Comparison of ENCODE assay signal across 10 cellular contexts in genomic region chr18:63823516-63824219, GRCh38. TPM values are rescaled to one million over a fixed set of nuclear protein-coding genes. Genes with fewer than 3 reads are reported as not detected.
DNase-seq lines count a peak whose midpoint lies in the region; ATAC-seq, FAIRE-seq and TF ChIP-seq lines count a peak whose summit lies in the region.
"Had no signal": no experiment of that assay in that cellular context is flagged by ENCODE, and none has a peak within 500 bp of the region (broad histone marks: within the 10 kb centered on the region; RNA-seq: fewer than 3 reads in every experiment).

No MANE protein-coding gene starts in this region.

- H3K27me3 ChIP-seq in keratinocyte (ENCODE audit: control insufficient read depth, extremely low read depth, insufficient read depth, low read length) = no peaks in the 10 kb centered on the region
- no peaks in the 10 kb centered on the region for H3K27me3 ChIP-seq in upper lobe of right lung
- H3K27me3 ChIP-seq in Caco-2 (replicated peaks; ENCODE audit: control insufficient read depth, insufficient read depth, low read length) = no peaks in the 10 kb centered on the region

- FAIRE-seq in keratinocyte (lab: Jason Lieb, UNC) = peak; percentile 53
- FAIRE-seq: GM18507 had no signal

- no peak overlapping the region for H3K4me2 ChIP-seq in keratinocyte (ENCODE audit: control insufficient read depth, extremely low read depth, insufficient read depth, low read depth, low read length)

- no peak overlapping the region for H3K27ac ChIP-seq in keratinocyte (ENCODE audit: control insufficient read depth, insufficient read depth, low read length)
- H3K27ac ChIP-seq in upper lobe of right lung = no peak overlapping the region

- peaks cover 25% of the 10 kb centered on the region for H3K27me3 Mint-ChIP-seq in stimulated activated naive CD8-positive, alpha-beta T cell treated with anti-CD3 and anti-CD28 coated beads, Interleukin-15, amount 100 ng/mL, for 72 hours
- peaks cover 6% of the 10 kb centered on the region for H3K27me3 Mint-ChIP-seq in activated CD8-positive, alpha-beta T cell treated with anti-CD3 and anti-CD28 coated beads for 36 hours
- no peaks in the 10 kb centered on the region for H3K27me3 Mint-ChIP-seq in Caco-2 (ENCODE audit: insufficient read depth, unreplicated experiment)

- BruUV-seq in Caco-2 (replicated peaks; lab: Mats Ljungman, UMichigan) = no TSS peak

- no peaks in the 10 kb centered on the region for H3K79me2 ChIP-seq in keratinocyte (ENCODE audit: control insufficient read depth, insufficient read depth, low read length)

- POLR2A ChIA-PET in activated CD8-positive, alpha-beta T cell treated with anti-CD3 and anti-CD28 coated beads for 36 hours (lab: Charles Lee) = no interaction called here
- POLR2A ChIA-PET in Caco-2 (lab: Charles Lee) = no interaction called here

- no peak overlapping the region for H2AFZ ChIP-seq in keratinocyte (ENCODE audit: control insufficient read depth, low read length)

- no peaks in the 10 kb centered on the region for H3K36me3 Mint-ChIP-seq in activated CD8-positive, alpha-beta T cell treated with anti-CD3 and anti-CD28 coated beads for 36 hours (ENCODE audit: low read depth)
- H3K36me3 Mint-ChIP-seq in Caco-2 (ENCODE audit: insufficient read depth, unreplicated experiment) = no peaks in the 10 kb centered on the region
- H3K36me3 Mint-ChIP-seq: activated naive CD4-positive, alpha-beta T cell treated with anti-CD3 and anti-CD28 coated beads, Interleukin-2, amount 50 U/mL, for 24 hours had no signal

- no peaks in the 10 kb centered on the region for H3K36me3 ChIP-seq in keratinocyte (ENCODE audit: control insufficient read depth in 2 of 2, extremely low read depth in 1 of 2, insufficient read depth in 2 of 2, low read length in 2 of 2)
- no peaks in the 10 kb centered on the region for H3K36me3 ChIP-seq in upper lobe of right lung
- no peaks in the 10 kb centered on the region for H3K36me3 ChIP-seq in Caco-2 (ENCODE audit: control insufficient read depth, insufficient read depth, low read length)

- H3K4me1 Mint-ChIP-seq in stimulated activated naive CD8-positive, alpha-beta T cell treated with anti-CD3 and anti-CD28 coated beads, Interleukin-15, amount 100 ng/mL, for 72 hours = no peaks in the 10 kb centered on the region
- no peaks in the 10 kb centered on the region for H3K4me1 Mint-ChIP-seq in activated CD8-positive, alpha-beta T cell treated with anti-CD3 and anti-CD28 coated beads for 36 hours (ENCODE audit: low read depth)
- H3K4me1 Mint-ChIP-seq in Caco-2 (ENCODE audit: low read depth, unreplicated experiment) = no peaks in the 10 kb centered on the region
- H3K4me1 Mint-ChIP-seq: activated naive CD4-positive, alpha-beta T cell treated with anti-CD3 and anti-CD28 coated beads, Interleukin-2, amount 50 U/mL, for 24 hours had no signal

- H3K4me3 Mint-ChIP-seq in stimulated activated naive CD8-positive, alpha-beta T cell treated with anti-CD3 and anti-CD28 coated beads, Interleukin-15, amount 100 ng/mL, for 72 hours = no peak overlapping the region
- H3K4me3 Mint-ChIP-seq in activated CD8-positive, alpha-beta T cell treated with anti-CD3 and anti-CD28 coated beads for 36 hours = no peak overlapping the region
- no peak overlapping the region for H3K4me3 Mint-ChIP-seq in Caco-2 (ENCODE audit: unreplicated experiment)
- H3K4me3 Mint-ChIP-seq: activated naive CD4-positive, alpha-beta T cell treated with anti-CD3 and anti-CD28 coated beads, Interleukin-2, amount 50 U/mL, for 24 hours had no signal

- no peaks in the 10 kb centered on the region for H3K4me1 ChIP-seq in keratinocyte (ENCODE audit: control insufficient read depth, extremely low read depth, insufficient read depth, low read length)
- no peaks in the 10 kb centered on the region for H3K4me1 ChIP-seq in upper lobe of right lung
- H3K4me1 ChIP-seq in Caco-2 = no peaks in the 10 kb centered on the region

- H4K20me1 ChIP-seq in keratinocyte (ENCODE audit: control insufficient read depth, extremely low read depth, insufficient read depth, low read length) = no peaks in the 10 kb centered on the region

- H3K9me1 ChIP-seq in keratinocyte (ENCODE audit: control insufficient read depth, extremely low read depth, insufficient read depth, low read length) = no peaks in the 10 kb centered on the region

- peak; percentile 59 for TF ChIP-seq CTCF in activated CD8-positive, alpha-beta T cell treated with anti-CD3 and anti-CD28 coated beads for 36 hours (IDR thresholded peaks at IDR 0.05)
- TF ChIP-seq CTCF in keratinocyte (optimal IDR thresholded peaks at IDR 0.05 in 1 of 3, IDR thresholded peaks at IDR 0.05 in 1 of 3, conservative IDR thresholded peaks at IDR 0.05 in 1 of 3; ENCODE audit: extremely low read depth in 1 of 3, insufficient read depth in 2 of 3, low read length in 3 of 3) (peak; percentile 43 to 68 (median 50)), upper lobe of right lung (IDR thresholded peaks at IDR 0.05) (peak; percentile 49), Caco-2 (IDR thresholded peaks at IDR 0.05; ENCODE audit: insufficient read depth in 1 of 2, low read depth in 1 of 2, low read length in 1 of 2, severe bottlenecking in 1 of 2, unreplicated experiment in 1 of 2) (no peak)

- no peak overlapping the region for H3K9ac ChIP-seq in keratinocyte (ENCODE audit: control insufficient read depth, extremely low read depth, insufficient read depth, low read length)

- CTCF ChIA-PET in activated CD8-positive, alpha-beta T cell treated with anti-CD3 and anti-CD28 coated beads for 36 hours (lab: Charles Lee) = interaction anchor here (0.7 to 1.9 kb wide), 7 partner anchors 16 to 246 kb away, joined by 3 to 11 read pairs (median 3); no protein-coding TSS in a partner anchor
- CTCF ChIA-PET in Caco-2 (lab: Charles Lee) = interaction anchor here (0.6 kb wide), 1 partner anchor 94 kb away, joined by 3 read pairs; no protein-coding TSS in a partner anchor

- no peak overlapping the region for H3K27ac Mint-ChIP-seq in stimulated activated naive CD8-positive, alpha-beta T cell treated with anti-CD3 and anti-CD28 coated beads, Interleukin-15, amount 100 ng/mL, for 72 hours
- H3K27ac Mint-ChIP-seq in activated CD8-positive, alpha-beta T cell treated with anti-CD3 and anti-CD28 coated beads for 36 hours = no peak overlapping the region
- H3K27ac Mint-ChIP-seq in Caco-2 (ENCODE audit: unreplicated experiment) = no peak overlapping the region
- H3K27ac Mint-ChIP-seq: activated naive CD4-positive, alpha-beta T cell treated with anti-CD3 and anti-CD28 coated beads, Interleukin-2, amount 50 U/mL, for 24 hours had no signal

- no peaks in the 10 kb centered on the region for H3K9me3 ChIP-seq in keratinocyte (ENCODE audit: control insufficient read depth, low read depth, low read length)
- H3K9me3 ChIP-seq in upper lobe of right lung = no peaks in the 10 kb centered on the region
- H3K9me3 ChIP-seq in Caco-2 = no peaks in the 10 kb centered on the region

- intact Hi-C loops in activated CD8-positive, alpha-beta T cell treated with anti-CD3 and anti-CD28 coated beads for 36 hours (cut with micrococcal nuclease) = no loop called here
- intact Hi-C loops in upper lobe of right lung (cut with DNase I) = no loop called here
- intact Hi-C loops in Caco-2 (cut with micrococcal nuclease; ENCODE audit: unreplicated experiment) = no loop called here

- no peaks in the 10 kb centered on the region for H3K9me3 Mint-ChIP-seq in stimulated activated naive CD8-positive, alpha-beta T cell treated with anti-CD3 and anti-CD28 coated beads, Interleukin-15, amount 100 ng/mL, for 72 hours
- H3K9me3 Mint-ChIP-seq in activated CD8-positive, alpha-beta T cell treated with anti-CD3 and anti-CD28 coated beads for 36 hours = no peaks in the 10 kb centered on the region
- H3K9me3 Mint-ChIP-seq in Caco-2 (ENCODE audit: unreplicated experiment) = no peaks in the 10 kb centered on the region
- H3K9me3 Mint-ChIP-seq: activated naive CD4-positive, alpha-beta T cell treated with anti-CD3 and anti-CD28 coated beads, Interleukin-2, amount 50 U/mL, for 24 hours had no signal

- ATAC-seq in stimulated activated naive CD8-positive, alpha-beta T cell treated with anti-CD3 and anti-CD28 coated beads, Interleukin-15, Interleukin-2, amounts not matched to agents 100 U/mL and 50 U/mL, for 24 hours = no peak
- ATAC-seq in stimulated activated naive CD8-positive, alpha-beta T cell treated with anti-CD3 and anti-CD28 coated beads, Interleukin-15, amount 100 ng/mL, for 72 hours = no peak
- no peak for ATAC-seq in activated CD8-positive, alpha-beta T cell treated with anti-CD3 and anti-CD28 coated beads for 36 hours
- peak; percentile 58 for ATAC-seq in upper lobe of right lung

- H3K4me3 ChIP-seq in keratinocyte (ENCODE audit: control insufficient read depth in 2 of 3, extremely low read depth in 1 of 3, insufficient read depth in 2 of 3, low read depth in 1 of 3, low read length in 3 of 3) = no peak overlapping the region
- no peak overlapping the region for H3K4me3 ChIP-seq in upper lobe of right lung
- H3K4me3 ChIP-seq in Caco-2 (ENCODE audit: low read depth, low read length) = no peak overlapping the region

- dilution Hi-C loops in keratinocyte (cut with MboI; ENCODE audit: extremely low pct_ligation_motif_present, low sequenced_read_pairs) = no loop called here

- peak; percentile 38 for DNase-seq in stimulated activated naive CD8-positive, alpha-beta T cell treated with anti-CD3 and anti-CD28 coated beads, Interleukin-15, Interleukin-2, amounts not matched to agents 100 U/mL and 50 U/mL, for 24 hours
- no peak for DNase-seq in stimulated activated naive CD8-positive, alpha-beta T cell treated with anti-CD3 and anti-CD28 coated beads, Interleukin-15, amount 100 ng/mL, for 72 hours
- DNase-seq in activated CD8-positive, alpha-beta T cell treated with anti-CD3 and anti-CD28 coated beads for 36 hours = peak; percentile 56
- no peak for DNase-seq in keratinocyte (ENCODE audit: low read depth, low spot score)
- DNase-seq in upper lobe of right lung = no peak
- no peak for DNase-seq in Caco-2
- no peak for DNase-seq in glomerular visceral epithelial cell (ENCODE audit: extremely low spot score)
- no peak for DNase-seq in SIG-M5 treated with dmso at 0.1 percent for 504 hours (lab: John Stamatoyannopoulos, UW; ENCODE audit: unreplicated experiment)

RNA-seq across cellular contexts. Expression of gene SERPINB7, which starts 48.5 kb away (rescaled TPM):
- not detected for total RNA-seq in activated CD8-positive, alpha-beta T cell treated with anti-CD3 and anti-CD28 coated beads for 36 hours
- polyA plus RNA-seq in keratinocyte = 293 to 589 TPM (median 408 TPM) in 3 replicates
- 405 TPM for polyA plus RNA-seq in keratinocyte (2011; ENCODE audit: low read depth)
- polyA plus RNA-seq in keratinocyte (2011; cell fraction: cytosol; rRNA removed) = 232 and 512 TPM in 2 replicates
- polyA plus RNA-seq in keratinocyte (2011; cell fraction: nucleus; rRNA removed) = 548 and 655 TPM in 2 replicates
- 196 and 644 TPM in 2 replicates for polyA plus RNA-seq in keratinocyte (2012; ENCODE audit: low replicate concordance)
- polyA minus RNA-seq in keratinocyte = 118 to 615 TPM (median 323 TPM) in 3 replicates
- 133 TPM for polyA minus RNA-seq in keratinocyte (2011; cell fraction: cytosol; rRNA and poly(A)+ RNA removed)
- 309 and 528 TPM in 2 replicates for polyA minus RNA-seq in keratinocyte (2011; cell fraction: nucleus; rRNA and poly(A)+ RNA removed)
- total RNA-seq in upper lobe of right lung (0.29 TPM), Caco-2 (2022) (not detected in 2 replicates)

Comparison
In these comparisons a context has a peak if more than half of its experiments do, and no peak if none do; other contexts are left out.
1. DNase-seq: peak in stimulated activated naive CD8-positive, alpha-beta T cell treated with anti-CD3 and anti-CD28 coated beads, Interleukin-15, Interleukin-2, amounts not matched to agents 100 U/mL and 50 U/mL, for 24 hours (single experiment) and activated CD8-positive, alpha-beta T cell treated with anti-CD3 and anti-CD28 coated beads for 36 hours (single experiment); none in stimulated activated naive CD8-positive, alpha-beta T cell treated with anti-CD3 and anti-CD28 coated beads, Interleukin-15, amount 100 ng/mL, for 72 hours (0 of 2), keratinocyte (single experiment), upper lobe of right lung (single experiment), Caco-2 (0 of 2), glomerular visceral epithelial cell (single experiment) and SIG-M5 treated with dmso at 0.1 percent for 504 hours (single experiment).
2. CTCF ChIP-seq: peak in activated CD8-positive, alpha-beta T cell treated with anti-CD3 and anti-CD28 coated beads for 36 hours (single experiment), keratinocyte (3 of 3) and upper lobe of right lung (single experiment); none in Caco-2 (0 of 2).